In the genomic region with DNA sequence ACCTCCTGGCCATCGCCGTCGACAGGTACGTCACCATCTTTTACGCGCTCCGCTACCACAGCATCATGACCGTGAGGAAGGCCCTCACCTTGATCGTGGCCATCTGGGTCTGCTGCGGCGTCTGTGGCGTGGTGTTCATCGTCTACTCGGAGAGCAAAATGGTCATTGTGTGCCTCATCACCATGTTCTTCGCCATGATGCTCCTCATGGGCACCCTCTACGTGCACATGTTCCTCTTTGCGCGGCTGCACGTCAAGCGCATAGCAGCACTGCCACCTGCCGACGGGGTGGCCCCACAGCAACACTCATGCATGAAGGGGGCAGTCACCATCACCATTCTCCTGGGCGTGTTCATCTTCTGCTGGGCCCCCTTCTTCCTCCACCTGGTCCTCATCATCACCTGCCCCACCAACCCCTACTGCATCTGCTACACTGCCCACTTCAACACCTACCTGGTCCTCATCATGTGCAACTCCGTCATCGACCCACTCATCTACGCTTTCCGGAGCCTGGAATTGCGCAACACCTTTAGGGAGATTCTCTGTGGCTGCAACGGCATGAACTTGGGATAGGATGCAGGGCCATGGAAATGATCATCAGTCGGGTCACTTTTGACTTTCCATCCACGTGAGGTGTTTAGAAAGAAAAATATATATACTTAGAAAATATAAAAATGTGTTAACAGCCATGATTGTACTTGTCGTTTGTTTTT, we compare ENCODE assay signal across 9 cellular contexts. TPM values are rescaled to one million over a fixed set of nuclear protein-coding genes. Genes with fewer than 3 reads are reported as not detected.
DNase-seq lines count a peak whose midpoint lies in the region; ATAC-seq and TF ChIP-seq lines count a peak whose summit lies in the region.
"Had no signal": no experiment of that assay in that cellular context is flagged by ENCODE, and none has a peak within 500 bp of the region (broad histone marks: within the 10 kb centered on the region; RNA-seq: fewer than 3 reads in every experiment).

No MANE protein-coding gene starts in this region.

- no peaks in the 10 kb centered on the region for H3F3A ChIP-seq in MM.1S (ENCODE audit: insufficient read depth, low read length)

- no peak overlapping the region for H3K4me2 ChIP-seq in MM.1S (ENCODE audit: low read depth, low read length)

- H3K4me3 ChIP-seq in AG09309 (ENCODE audit: control insufficient read depth, low read depth, low read length) (no peak overlapping the region), GM12864 (ENCODE audit: low read depth, low read length) (no peak overlapping the region), MM.1S (ENCODE audit: low read length) (no peak overlapping the region), brain microvascular endothelial cell (ENCODE audit: low read depth, low read length) (no peak overlapping the region), prostate gland (no peak overlapping the region)

- in situ Hi-C loops in brain microvascular endothelial cell (cut with HindIII; ENCODE audit: low pct_ligation_motif_present, low sequenced_read_pairs): no loop called here

- DNase-seq in AG09309 (ENCODE audit: low read depth) (no peak), GM12864 (ENCODE audit: low read depth) (no peak), MM.1S (peak; percentile 48), brain microvascular endothelial cell (no peak), prostate gland (ENCODE audit: low spot score) (peak; percentile 12), occipital lobe (lab: John Stamatoyannopoulos, UW) (no peak), DMS153 treated with DMSO at 0.1 percent for 48 hours (lab: John Stamatoyannopoulos, UW; ENCODE audit: unreplicated experiment) (no peak)

- H2AFZ ChIP-seq in MM.1S (ENCODE audit: low read length): no peak overlapping the region

- H3K9me2 ChIP-seq in MM.1S (replicated peaks; ENCODE audit: insufficient read depth, low read length): no peaks in the 10 kb centered on the region

- H3K27ac ChIP-seq in MM.1S (ENCODE audit: low read length) (no peak overlapping the region), brain microvascular endothelial cell (no peak overlapping the region), prostate gland (no peak overlapping the region)
- H3K27ac ChIP-seq: epithelial cell of prostate had no signal

- WGBS in prostate gland: 66% methylated on average over 32 of the region's 32 CpGs

- H3K9me3 ChIP-seq in MM.1S (replicated peaks; ENCODE audit: insufficient read depth, low read length) (no peaks in the 10 kb centered on the region), prostate gland (no peaks in the 10 kb centered on the region)

- no peaks in the 10 kb centered on the region for H4K20me1 ChIP-seq in MM.1S (ENCODE audit: insufficient read depth, low read length)

- H3K27me3 ChIP-seq in MM.1S (replicated peaks; ENCODE audit: insufficient read depth, low read length) (no peaks in the 10 kb centered on the region), brain microvascular endothelial cell (replicated peaks) (no peaks in the 10 kb centered on the region), prostate gland (replicated peaks; ENCODE audit: insufficient read depth) (peaks cover 6% of the 10 kb centered on the region)

- intact Hi-C loops in prostate gland (cut with DNase I): no loop called here

- ATAC-seq in GM21723 (IDR thresholded peaks at IDR 0.05; ENCODE audit: unreplicated experiment): no peak

- H3K79me2 ChIP-seq in MM.1S (ENCODE audit: low read length): no peaks in the 10 kb centered on the region

- TF ChIP-seq CTCF in AG09309 (IDR thresholded peaks at IDR 0.05; ENCODE audit: control insufficient read depth, insufficient read depth, low read depth, low read length, missing control alignments) (peak; percentile 45), GM12864 (IDR thresholded peaks at IDR 0.05; ENCODE audit: low read depth, low read length, missing control alignments) (peak; percentile 87), MM.1S (IDR thresholded peaks at IDR 0.05; ENCODE audit: low read length) (peak; percentile 75), brain microvascular endothelial cell (IDR thresholded peaks at IDR 0.05; ENCODE audit: low read depth, low read length, missing control alignments) (peak; percentile 23), prostate gland (IDR thresholded peaks at IDR 0.05) (peak in 3 of 4 experiments; percentile 18 to 42 (median 27))

- no peak overlapping the region for H3K9ac ChIP-seq in MM.1S (ENCODE audit: low read length)

- H3K4me1 ChIP-seq in MM.1S (ENCODE audit: low read length) (0 out of 2 replicates have a peak, but pooled peaks cover 5% of the 10 kb centered on the region), prostate gland (replicated peaks) (no peaks in the 10 kb centered on the region)

- TF ChIP-seq POLR2A in prostate gland (IDR thresholded peaks at IDR 0.05): no peak

- H3K36me3 ChIP-seq in MM.1S (replicated peaks; ENCODE audit: insufficient read depth, low read length) (no peaks in the 10 kb centered on the region), brain microvascular endothelial cell (replicated peaks) (no peaks in the 10 kb centered on the region), prostate gland (no peaks in the 10 kb centered on the region)

RNA-seq across cellular contexts. Expression of a gene that starts 0.9 kb away (rescaled TPM):
- not detected for total RNA-seq in prostate gland
- not detected for total RNA-seq in occipital lobe

Comparison
In these comparisons a context has a peak if more than half of its experiments do, and no peak if none do; other contexts are left out.
1. DNase-seq: peak in MM.1S (single experiment) and prostate gland (single experiment); none in AG09309 (single experiment), GM12864 (single experiment), brain microvascular endothelial cell (single experiment), occipital lobe (single experiment) and DMS153 treated with DMSO at 0.1 percent for 48 hours (single experiment).
2. CTCF ChIP-seq: peak in every context shown above with its lines; median percentile 87 in GM12864; 75 in MM.1S; 45 in AG09309; 27 in prostate gland; 23 in brain microvascular endothelial cell.